ENCODE assay signal across 17 cellular contexts in the genomic region with DNA sequence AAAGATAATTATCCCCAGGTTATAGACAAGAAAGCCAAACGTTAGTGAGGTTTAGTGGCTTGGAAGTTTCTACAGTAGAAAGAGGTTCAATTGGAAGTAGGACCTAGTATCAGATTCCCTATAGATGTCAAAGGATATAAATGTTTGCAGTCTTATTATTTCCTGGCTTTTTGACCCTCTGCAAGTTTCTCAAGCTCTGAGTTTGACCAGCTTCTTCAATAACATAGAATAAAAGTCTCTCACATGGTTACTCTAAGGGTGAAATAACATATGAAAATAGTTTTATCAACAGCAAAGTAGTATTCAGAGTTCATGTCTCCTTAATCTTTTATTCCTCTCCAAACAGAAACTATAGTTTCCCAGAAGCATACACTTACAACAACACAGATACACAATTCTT.
DNase-seq lines count a peak whose midpoint lies in the region; FAIRE-seq and TF ChIP-seq lines count a peak whose summit lies in the region.
"Had no signal": no experiment of that assay in that cellular context is flagged by ENCODE, and none has a peak within 500 bp of the region (broad histone marks: within the 10 kb centered on the region; RNA-seq: fewer than 3 reads in every experiment).

No MANE protein-coding gene starts in this region.

- peaks cover 3% of the 10 kb centered on the region for H3K27me3 Mint-ChIP-seq in mesothelial cell of epicardium (ENCODE audit: low read depth)
- peaks cover 2% of the 10 kb centered on the region for H3K27me3 Mint-ChIP-seq in activated T-helper 1 cell treated with anti-CD3 and anti-CD28 coated beads, Interleukin-12 subunit alpha, Interleukin-12 subunit beta, Interleukin-2, Interleukin-4 antibody, amounts not matched to agents 30 ng/mL and 10 ng/mL and 1 ng/mL, durations not matched to agents 14 hours and 24 hours and 36 hours (ENCODE audit: insufficient read depth)
- H3K27me3 Mint-ChIP-seq: activated naive CD8-positive, alpha-beta T cell treated with anti-CD3 and anti-CD28 coated beads, Interleukin-2, amount 50 U/mL, for 24 hours; B cell had no signal

- intact Hi-C loops in PC-9 (cut with micrococcal nuclease; ENCODE audit: unreplicated experiment), result loop anchor here (5.0 kb wide), 1 partner anchor 617 kb away; no protein-coding TSS in a partner anchor
- intact Hi-C loops in breast epithelium (cut with DNase I; ENCODE audit: low total_unique reads), result no loop called here
- intact Hi-C loops in testis (cut with DNase I; ENCODE audit: low total_unique reads), result no loop called here
- intact Hi-C loops in activated T-helper 1 cell treated with anti-CD3 and anti-CD28 coated beads, Interleukin-12 subunit alpha, Interleukin-12 subunit beta, Interleukin-2, Interleukin-4 antibody, amounts not matched to agents 30 ng/mL and 10 ng/mL and 1 ng/mL, durations not matched to agents 14 hours and 24 hours and 36 hours (cut with micrococcal nuclease), result no loop called here

- POLR2A ChIA-PET in PC-9 (lab: Charles Lee; ENCODE audit: unreplicated experiment), result interaction anchor here (0.5 to 0.9 kb wide), 3 partner anchors 28 to 629 kb away, joined by 3 to 4 read pairs (median 3); no protein-coding TSS in a partner anchor

- H3K27me3 ChIP-seq in PC-9 (ENCODE audit: insufficient read depth, low read depth) (no peaks in the 10 kb centered on the region), breast epithelium (no peaks in the 10 kb centered on the region), testis (no peaks in the 10 kb centered on the region), MG63 (no peaks in the 10 kb centered on the region)

- no peak for DNase-seq in PC-9
- DNase-seq in breast epithelium (ENCODE audit: low spot score in 2 of 2), result no peak
- no peak for DNase-seq in mesothelial cell of epicardium (ENCODE audit: low spot score in 2 of 2, unreplicated experiment in 2 of 2)
- no peak for DNase-seq in testis
- DNase-seq in GM19239 (ENCODE audit: insufficient read length, low spot score), result no peak
- DNase-seq in activated CD4-positive, alpha-beta T cell treated with anti-CD3 and anti-CD28 coated beads for 48 hours, result no peak
- no peak for DNase-seq in activated T-helper 1 cell treated with anti-CD3 and anti-CD28 coated beads, Interleukin-12 subunit alpha, Interleukin-12 subunit beta, Interleukin-2, Interleukin-4 antibody, amounts not matched to agents 30 ng/mL and 10 ng/mL and 1 ng/mL, durations not matched to agents 14 hours and 24 hours and 36 hours (ENCODE audit: low spot score)
- DNase-seq in MG63, result no peak
- DNase-seq: activated CD8-positive, alpha-beta T cell treated with anti-CD3 and anti-CD28 coated beads for 36 hours; activated naive CD8-positive, alpha-beta T cell treated with anti-CD3 and anti-CD28 coated beads, Interleukin-2, amount 50 U/mL, for 24 hours; activated T-cell treated with anti-CD3 and anti-CD28 coated beads, Interleukin-2, amount 50 U/mL, for 72 hours; Karpas-422; NCI-H1417 treated with DMSO at 0.1 percent for 48 hours; right cardiac atrium; stimulated activated CD4-positive, alpha-beta T cell treated with anti-CD3 and anti-CD28 coated beads, Interleukin-1b, Interleukin-23, amount 100 ng/mL, for 48 hours had no signal

- no peak overlapping the region for H3K4me3 Mint-ChIP-seq in mesothelial cell of epicardium
- no peak overlapping the region for H3K4me3 Mint-ChIP-seq in activated T-helper 1 cell treated with anti-CD3 and anti-CD28 coated beads, Interleukin-12 subunit alpha, Interleukin-12 subunit beta, Interleukin-2, Interleukin-4 antibody, amounts not matched to agents 30 ng/mL and 10 ng/mL and 1 ng/mL, durations not matched to agents 14 hours and 24 hours and 36 hours
- H3K4me3 Mint-ChIP-seq: activated CD8-positive, alpha-beta T cell treated with anti-CD3 and anti-CD28 coated beads for 36 hours; activated naive CD8-positive, alpha-beta T cell treated with anti-CD3 and anti-CD28 coated beads, Interleukin-2, amount 50 U/mL, for 24 hours; activated T-cell treated with anti-CD3 and anti-CD28 coated beads, Interleukin-2, amount 50 U/mL, for 72 hours; B cell had no signal

- peak overlapping the region; percentile 71 for H3K27ac Mint-ChIP-seq in mesothelial cell of epicardium
- no peak overlapping the region for H3K27ac Mint-ChIP-seq in activated T-helper 1 cell treated with anti-CD3 and anti-CD28 coated beads, Interleukin-12 subunit alpha, Interleukin-12 subunit beta, Interleukin-2, Interleukin-4 antibody, amounts not matched to agents 30 ng/mL and 10 ng/mL and 1 ng/mL, durations not matched to agents 14 hours and 24 hours and 36 hours
- H3K27ac Mint-ChIP-seq: activated CD8-positive, alpha-beta T cell treated with anti-CD3 and anti-CD28 coated beads for 36 hours; activated naive CD8-positive, alpha-beta T cell treated with anti-CD3 and anti-CD28 coated beads, Interleukin-2, amount 50 U/mL, for 24 hours; activated T-cell treated with anti-CD3 and anti-CD28 coated beads, Interleukin-2, amount 50 U/mL, for 72 hours; B cell had no signal

- H3K4me1 ChIP-seq in PC-9 (replicated peaks; ENCODE audit: insufficient read depth) (peaks cover 17% of the 10 kb centered on the region), breast epithelium (no peaks in the 10 kb centered on the region), testis (peaks cover 15% of the 10 kb centered on the region)

- no peak overlapping the region for H2AFZ ChIP-seq in PC-9

- H3K4me3 ChIP-seq in PC-9 (no peak overlapping the region), breast epithelium (no peak overlapping the region), testis (no peak overlapping the region), MG63 (no peak overlapping the region)

- no peaks in the 10 kb centered on the region for H4K20me1 ChIP-seq in PC-9 (ENCODE audit: insufficient read depth)

- no peaks in the 10 kb centered on the region for H3K36me3 Mint-ChIP-seq in mesothelial cell of epicardium
- no peaks in the 10 kb centered on the region for H3K36me3 Mint-ChIP-seq in activated T-helper 1 cell treated with anti-CD3 and anti-CD28 coated beads, Interleukin-12 subunit alpha, Interleukin-12 subunit beta, Interleukin-2, Interleukin-4 antibody, amounts not matched to agents 30 ng/mL and 10 ng/mL and 1 ng/mL, durations not matched to agents 14 hours and 24 hours and 36 hours (ENCODE audit: low read depth)

- 33 to 45% methylated on average over 1 of the region's 1 CpG for whole genome bisulfite sequencing in testis, 2 donors

- H3K4me1 Mint-ChIP-seq in mesothelial cell of epicardium, result peaks cover 47% of the 10 kb centered on the region
- H3K4me1 Mint-ChIP-seq in activated T-helper 1 cell treated with anti-CD3 and anti-CD28 coated beads, Interleukin-12 subunit alpha, Interleukin-12 subunit beta, Interleukin-2, Interleukin-4 antibody, amounts not matched to agents 30 ng/mL and 10 ng/mL and 1 ng/mL, durations not matched to agents 14 hours and 24 hours and 36 hours (ENCODE audit: low read depth), result peaks cover 5% of the 10 kb centered on the region
- H3K4me1 Mint-ChIP-seq: activated naive CD8-positive, alpha-beta T cell treated with anti-CD3 and anti-CD28 coated beads, Interleukin-2, amount 50 U/mL, for 24 hours; B cell had no signal

- H3K36me3 ChIP-seq in PC-9 (ENCODE audit: low read depth), result no peaks in the 10 kb centered on the region
- H3K36me3 ChIP-seq in breast epithelium, result no peaks in the 10 kb centered on the region
- H3K36me3 ChIP-seq in testis (ENCODE audit: low read depth, missing control alignments), result no peaks in the 10 kb centered on the region
- no peaks in the 10 kb centered on the region for H3K36me3 ChIP-seq in MG63

- CTCF ChIA-PET in PC-9 (lab: Charles Lee), result interaction anchor here (0.6 kb wide), 1 partner anchor 291 kb away, joined by 3 read pairs; no protein-coding TSS in a partner anchor

- H3K9me3 Mint-ChIP-seq in mesothelial cell of epicardium, result peaks cover 3% of the 10 kb centered on the region
- H3K9me3 Mint-ChIP-seq in activated T-helper 1 cell treated with anti-CD3 and anti-CD28 coated beads, Interleukin-12 subunit alpha, Interleukin-12 subunit beta, Interleukin-2, Interleukin-4 antibody, amounts not matched to agents 30 ng/mL and 10 ng/mL and 1 ng/mL, durations not matched to agents 14 hours and 24 hours and 36 hours, result no peaks in the 10 kb centered on the region
- H3K9me3 Mint-ChIP-seq: activated CD8-positive, alpha-beta T cell treated with anti-CD3 and anti-CD28 coated beads for 36 hours; activated naive CD8-positive, alpha-beta T cell treated with anti-CD3 and anti-CD28 coated beads, Interleukin-2, amount 50 U/mL, for 24 hours; activated T-cell treated with anti-CD3 and anti-CD28 coated beads, Interleukin-2, amount 50 U/mL, for 72 hours had no signal

- no peaks in the 10 kb centered on the region; the same call in 1 of the 2 replicates for H3K9me3 ChIP-seq in PC-9 (ENCODE audit: insufficient read depth, low read depth)
- no peaks in the 10 kb centered on the region for H3K9me3 ChIP-seq in breast epithelium
- H3K9me3 ChIP-seq in testis, result no peaks in the 10 kb centered on the region
- H3K9me3 ChIP-seq in MG63, result no peaks in the 10 kb centered on the region; the same call in 1 of the 2 replicates

- TF ChIP-seq CTCF in PC-9 (conservative IDR thresholded peaks at IDR 0.05) (no peak), breast epithelium (IDR thresholded peaks at IDR 0.05) (no peak), mesothelial cell of epicardium (IDR thresholded peaks at IDR 0.05; ENCODE audit: unreplicated experiment) (no peak), testis (IDR thresholded peaks at IDR 0.05) (no peak)

- TF ChIP-seq POLR2A in breast epithelium (IDR thresholded peaks at IDR 0.05) (no peak), testis (IDR thresholded peaks at IDR 0.05) (no peak)

- BruUV-seq in PC-9 (replicated peaks; lab: Mats Ljungman, UMichigan), result no TSS peak

- FAIRE-seq in GM19239 (lab: Jason Lieb, UNC), result no peak
- FAIRE-seq: frontal cortex had no signal

- no peaks in the 10 kb centered on the region for H3F3A ChIP-seq in PC-9 (ENCODE audit: insufficient read depth, low read depth)

- H3K4me2 ChIP-seq in PC-9, result no peak overlapping the region

- H3K79me2 ChIP-seq in PC-9 (ENCODE audit: low read depth), result no peaks in the 10 kb centered on the region

- H3K27ac ChIP-seq in PC-9 (peak overlapping the region; percentile 33; the same call in 1 of the 2 replicates), breast epithelium (peak overlapping the region; percentile 63 to 85), testis (peak overlapping the region; percentile 19 to 78)

- no peaks in the 10 kb centered on the region for H3K9me2 ChIP-seq in PC-9 (ENCODE audit: insufficient read depth)
